Comparison of ENCODE assay signal across 16 cellular contexts in genomic region chr2:135585586-135585985, GRCh38. TPM values are rescaled to one million over a fixed set of nuclear protein-coding genes. Genes with fewer than 3 reads are reported as not detected.
DNase-seq lines count a peak whose midpoint lies in the region; ATAC-seq and TF ChIP-seq lines count a peak whose summit lies in the region.
"Had no signal": no experiment of that assay in that cellular context is flagged by ENCODE, and none has a peak within 500 bp of the region (broad histone marks: within the 10 kb centered on the region; RNA-seq: fewer than 3 reads in every experiment).

No MANE protein-coding gene starts in this region.

- H4K8ac ChIP-seq in mesendoderm (ENCODE audit: low read depth, low read length): no peak overlapping the region

- no peak overlapping the region for H3K18ac ChIP-seq in mesendoderm (ENCODE audit: low read length)

- H3K27me3 ChIP-seq in brain microvascular endothelial cell (replicated peaks): no peaks in the 10 kb centered on the region
- H3K27me3 ChIP-seq in mesendoderm (ENCODE audit: insufficient read depth, low read length, poor library complexity): no peaks in the 10 kb centered on the region
- no peaks in the 10 kb centered on the region for H3K27me3 ChIP-seq in CD8-positive, alpha-beta memory T cell (ENCODE audit: insufficient read depth, low read length, poor library complexity, severe bottlenecking)
- H3K27me3 ChIP-seq: right lobe of liver, transverse colon had no signal

- no peaks in the 10 kb centered on the region for H3K9me3 ChIP-seq in KOPT-K1 (ENCODE audit: insufficient read depth, low read length, poor library complexity, severe bottlenecking)
- no peaks in the 10 kb centered on the region for H3K9me3 ChIP-seq in CD8-positive, alpha-beta memory T cell (ENCODE audit: low read length)
- H3K9me3 ChIP-seq: Caco-2, right lobe of liver, transverse colon had no signal

- no peak overlapping the region for H3K27ac Mint-ChIP-seq in CD8-positive, alpha-beta memory T cell
- H3K27ac Mint-ChIP-seq: activated T-helper 1 cell treated with anti-CD3 and anti-CD28 coated beads, Interleukin-12 subunit alpha, Interleukin-12 subunit beta, Interleukin-2, Interleukin-4 antibody, amounts not matched to agents 30 ng/mL and 10 ng/mL and 1 ng/mL, durations not matched to agents 14 hours and 24 hours and 36 hours had no signal

- H2BK15ac ChIP-seq in mesendoderm (replicated peaks; ENCODE audit: low read depth): no peak overlapping the region

- H3K4me3 ChIP-seq in brain microvascular endothelial cell (ENCODE audit: low read depth, low read length) (no peak overlapping the region), mesendoderm (ENCODE audit: low read length) (no peak overlapping the region)
- no peak overlapping the region for H3K4me3 ChIP-seq in CD8-positive, alpha-beta memory T cell (ENCODE audit: low read length)
- H3K4me3 ChIP-seq: right lobe of liver, transverse colon had no signal

- no peak overlapping the region for H3K23ac ChIP-seq in mesendoderm (ENCODE audit: low read length)

- ATAC-seq in HG03039 (IDR thresholded peaks at IDR 0.05; ENCODE audit: unreplicated experiment) (no peak), HG03135 (IDR thresholded peaks at IDR 0.05; ENCODE audit: unreplicated experiment) (no peak), HG03432 (IDR thresholded peaks at IDR 0.05; ENCODE audit: unreplicated experiment) (no peak)
- ATAC-seq: left ventricle myocardium superior, right lobe of liver had no signal

- no CpG with 5 or more reads among the region's 2 CpGs for WGBS in mesendoderm (ENCODE audit: extremely low coverage, insufficient coverage, low lambda C conversion rate)

- no peak overlapping the region for H3K4ac ChIP-seq in mesendoderm (ENCODE audit: low read depth, low read length)

- CTCF ChIA-PET in CD8-positive, alpha-beta memory T cell (lab: Charles Lee): interaction anchor here (1.4 to 1.7 kb wide), 2 partner anchors 16 to 579 kb away, joined by 3 read pairs; no protein-coding TSS in a partner anchor

- no peak overlapping the region for H3K4me2 ChIP-seq in mesendoderm (ENCODE audit: low read length)

- peaks cover 2% of the 10 kb centered on the region for H3K4me1 ChIP-seq in mesendoderm (ENCODE audit: control insufficient read depth, low read depth, low read length)
- H3K4me1 ChIP-seq in CD8-positive, alpha-beta memory T cell (ENCODE audit: insufficient read depth, low read length): peaks cover 8% of the 10 kb centered on the region
- H3K4me1 ChIP-seq: Caco-2, right lobe of liver, transverse colon had no signal

- H3K4me3 Mint-ChIP-seq in CD8-positive, alpha-beta memory T cell: no peak overlapping the region
- H3K4me3 Mint-ChIP-seq: activated T-helper 1 cell treated with anti-CD3 and anti-CD28 coated beads, Interleukin-12 subunit alpha, Interleukin-12 subunit beta, Interleukin-2, Interleukin-4 antibody, amounts not matched to agents 30 ng/mL and 10 ng/mL and 1 ng/mL, durations not matched to agents 14 hours and 24 hours and 36 hours had no signal

- H3K9ac ChIP-seq in mesendoderm (ENCODE audit: low read length): no peak overlapping the region

- in situ Hi-C loops in brain microvascular endothelial cell (cut with HindIII; ENCODE audit: low pct_ligation_motif_present, low sequenced_read_pairs): no loop called here

- DNase-seq in brain microvascular endothelial cell (no peak), mesendoderm (peak; percentile 46)
- DNase-seq in CD8-positive, alpha-beta memory T cell: no peak
- DNase-seq: Caco-2, KG1, left ventricle myocardium superior, NCI-H2227 treated with DMSO at 0.1 percent for 48 hours, right lobe of liver, SIG-M5, transverse colon had no signal

- H3K36me3 Mint-ChIP-seq in CD8-positive, alpha-beta memory T cell: no peaks in the 10 kb centered on the region

- H3K4me1 Mint-ChIP-seq in CD8-positive, alpha-beta memory T cell: peaks cover 30 to 38% (median 36%) of the 10 kb centered on the region in 3 donors

- peak; percentile 14; the same call in 1 of the 2 replicates for TF ChIP-seq CTCF in C4-2B (conservative IDR thresholded peaks at IDR 0.05)
- TF ChIP-seq CTCF in brain microvascular endothelial cell (IDR thresholded peaks at IDR 0.05; ENCODE audit: low read depth, low read length, missing control alignments): peak; percentile 31

- H2AK5ac ChIP-seq in mesendoderm (ENCODE audit: low read length): no peak overlapping the region

- H3K27me3 Mint-ChIP-seq in CD8-positive, alpha-beta memory T cell: no peaks in the 10 kb centered on the region

- no peak overlapping the region for H2BK120ac ChIP-seq in mesendoderm (ENCODE audit: low read depth, low read length)

- no peak overlapping the region for H2BK5ac ChIP-seq in mesendoderm (ENCODE audit: low read length)

- H3K79me2 ChIP-seq in mesendoderm (ENCODE audit: control insufficient read depth, insufficient read depth, low read length): no peaks in the 10 kb centered on the region

- H3K36me3 ChIP-seq in KOPT-K1 (ENCODE audit: insufficient read depth, low read length) (no peaks in the 10 kb centered on the region), brain microvascular endothelial cell (replicated peaks) (no peaks in the 10 kb centered on the region), mesendoderm (ENCODE audit: control insufficient read depth, insufficient read depth, low read length) (no peaks in the 10 kb centered on the region)
- no peaks in the 10 kb centered on the region for H3K36me3 ChIP-seq in CD8-positive, alpha-beta memory T cell (ENCODE audit: insufficient read depth, low read length)
- H3K36me3 ChIP-seq: right lobe of liver, transverse colon had no signal

- H3K9me3 Mint-ChIP-seq in CD8-positive, alpha-beta memory T cell: no peaks in the 10 kb centered on the region
- H3K9me3 Mint-ChIP-seq: activated T-helper 1 cell treated with anti-CD3 and anti-CD28 coated beads, Interleukin-12 subunit alpha, Interleukin-12 subunit beta, Interleukin-2, Interleukin-4 antibody, amounts not matched to agents 30 ng/mL and 10 ng/mL and 1 ng/mL, durations not matched to agents 14 hours and 24 hours and 36 hours had no signal

- no peak overlapping the region for H3K56ac ChIP-seq in mesendoderm (ENCODE audit: low read length)

- H3K27ac ChIP-seq in C4-2B (no peak overlapping the region), KOPT-K1 (ENCODE audit: low read depth, low read length, poor library complexity, severe bottlenecking) (peak overlapping the region; percentile 15), brain microvascular endothelial cell (no peak overlapping the region), mesendoderm (ENCODE audit: low read depth, low read length) (no peak overlapping the region)
- no peak overlapping the region for H3K27ac ChIP-seq in CD8-positive, alpha-beta memory T cell (ENCODE audit: low read depth, low read length)
- H3K27ac ChIP-seq: right lobe of liver, transverse colon had no signal

- no peak overlapping the region for H4K5ac ChIP-seq in mesendoderm (ENCODE audit: low read length)

- peaks cover 5% of the 10 kb centered on the region for H3K79me1 ChIP-seq in mesendoderm (ENCODE audit: low read length)

- POLR2A ChIA-PET in CD8-positive, alpha-beta memory T cell (lab: Charles Lee): no interaction called here

RNA-seq across cellular contexts. Expression of gene R3HDM1, which starts 54.3 kb away (rescaled TPM):
- polyA plus RNA-seq in mesendoderm (2013, experiment 1 of 2): 62.2 TPM
- 61.4 TPM for polyA plus RNA-seq in mesendoderm (2013, experiment 2 of 2)
- 10 to 100 TPM; 49.7 to 52.6 TPM for total RNA-seq in CD8-positive, alpha-beta memory T cell
- 21.1 TPM for polyA plus RNA-seq in CD8-positive, alpha-beta memory T cell

RNA-seq across cellular contexts. Expression of gene ZRANB3, which starts 54.6 kb away (rescaled TPM):
- 6.8 TPM for polyA plus RNA-seq in mesendoderm (2013, experiment 1 of 2)
- polyA plus RNA-seq in mesendoderm (2013, experiment 2 of 2): 7.2 TPM
- 10 to 100 TPM in 1 of 2 experiments, 1 to 10 TPM in 1; 9.1 to 10.3 TPM for total RNA-seq in CD8-positive, alpha-beta memory T cell
- polyA plus RNA-seq in CD8-positive, alpha-beta memory T cell: 2.5 TPM
